Comparison of ENCODE assay signal across 19 cellular contexts in the genomic region with DNA sequence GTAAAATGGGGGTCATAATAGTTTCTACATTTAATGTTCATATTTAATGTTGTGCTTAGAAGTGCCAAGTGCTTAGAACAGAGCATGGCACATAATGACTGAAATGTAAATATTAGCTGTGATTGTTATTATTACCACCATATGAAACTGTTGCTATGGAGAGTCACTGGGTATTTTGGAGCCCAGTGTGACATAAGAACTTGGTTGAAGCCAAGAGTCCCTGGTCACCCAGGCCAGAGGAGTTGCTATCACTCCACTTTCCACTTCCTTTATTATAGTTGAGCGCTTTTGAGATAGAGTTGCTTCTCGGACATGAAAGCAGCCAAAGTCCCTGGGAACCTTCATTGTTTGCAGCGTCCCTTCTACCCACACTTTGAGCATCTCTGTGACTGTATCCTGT.
"Had no signal": no experiment of that assay in that cellular context is flagged by ENCODE, and none has a peak within 500 bp of the region (broad histone marks: within the 10 kb centered on the region; RNA-seq: fewer than 3 reads in every experiment).

No MANE protein-coding gene starts in this region.

- H3K4me3 Mint-ChIP-seq: memory B cell, mesothelial cell of epicardium, natural killer cell had no signal

- H3K27ac Mint-ChIP-seq: memory B cell, mesothelial cell of epicardium, natural killer cell had no signal

- H3K36me3 ChIP-seq: esophagus squamous epithelium, lower lobe of right lung, thyroid gland had no signal

- H3K4me1 ChIP-seq: lower lobe of right lung, thyroid gland had no signal

- H3K4me2 ChIP-seq: hepatocyte had no signal

- H3K9me3 Mint-ChIP-seq: memory B cell, mesothelial cell of epicardium, natural killer cell had no signal

- H3K79me2 ChIP-seq: hepatocyte had no signal

- H3K27me3 ChIP-seq: foreskin keratinocyte, hepatocyte, thyroid gland had no signal

- DNase-seq: central memory CD4-positive, alpha-beta T cell; effector memory CD4-positive, alpha-beta T cell; esophagus squamous epithelium; foreskin keratinocyte; head of caudate nucleus; kidney; left cardiac atrium; left ventricle myocardium inferior; lower lobe of right lung; natural killer cell; posterior cingulate gyrus; stimulated activated naive CD4-positive, alpha-beta T cell; thyroid gland had no signal

- H3K27ac ChIP-seq: epithelial cell of prostate, esophagus squamous epithelium, foreskin keratinocyte, hepatocyte, lower lobe of right lung, thyroid gland had no signal

- H3K4me3 ChIP-seq: coronary artery, esophagus squamous epithelium, hepatocyte, left ventricle myocardium inferior, lower lobe of right lung, thyroid gland had no signal

- H3K9me3 ChIP-seq: esophagus squamous epithelium, left ventricle myocardium inferior, lower lobe of right lung, thyroid gland had no signal

- H3K36me3 Mint-ChIP-seq: memory B cell, natural killer cell had no signal

- H3K4me1 Mint-ChIP-seq: memory B cell, natural killer cell had no signal

- H2AFZ ChIP-seq: hepatocyte had no signal

- ATAC-seq: foreskin keratinocyte, left cardiac atrium, lower lobe of right lung, sciatic nerve had no signal
